In the genomic region with DNA sequence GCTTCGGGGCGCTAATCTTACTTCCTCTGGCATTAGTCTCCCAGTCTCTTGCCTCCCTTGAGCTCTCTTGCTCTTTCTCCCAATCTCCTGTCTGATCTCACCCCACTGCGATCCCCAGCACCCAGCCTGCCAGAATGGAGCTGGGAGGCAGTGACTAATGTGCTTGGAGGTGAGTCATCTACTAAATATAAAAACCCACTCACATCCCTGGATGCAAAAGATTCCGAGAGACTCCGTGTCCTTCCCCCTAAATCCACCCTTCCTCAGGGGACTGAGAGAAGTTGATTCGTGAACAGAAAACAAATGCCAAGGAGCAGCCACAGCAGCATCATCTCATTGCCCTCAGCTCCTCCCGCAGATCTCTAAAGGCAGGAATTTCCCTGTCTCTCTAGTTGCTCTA, we compare ENCODE assay signal across 13 cellular contexts. TPM values are rescaled to one million over a fixed set of nuclear protein-coding genes. Genes with fewer than 3 reads are reported as not detected.
DNase-seq lines count a peak whose midpoint lies in the region; ATAC-seq and TF ChIP-seq lines count a peak whose summit lies in the region.
"Had no signal": no experiment of that assay in that cellular context is flagged by ENCODE, and none has a peak within 500 bp of the region (broad histone marks: within the 10 kb centered on the region; RNA-seq: fewer than 3 reads in every experiment).

No MANE protein-coding gene starts in this region.

- no peaks in the 10 kb centered on the region for H3K9me3 Mint-ChIP-seq in activated T-cell treated with anti-CD3 and anti-CD28 coated beads, Interleukin-2, amount 50 U/mL, for 4 hours

- intact Hi-C loops in dorsolateral prefrontal cortex (cut with DNase I), result no loop called here

- no peaks in the 10 kb centered on the region for H3K4me1 Mint-ChIP-seq in activated T-cell treated with anti-CD3 and anti-CD28 coated beads, Interleukin-2, amount 50 U/mL, for 4 hours (ENCODE audit: low read depth)

- H3K4me3 Mint-ChIP-seq in activated T-cell treated with anti-CD3 and anti-CD28 coated beads, Interleukin-2, amount 50 U/mL, for 4 hours, result no peak overlapping the region

- no peak for TF ChIP-seq CTCF in dorsolateral prefrontal cortex (IDR thresholded peaks at IDR 0.05 in 54 of 56, conservative IDR thresholded peaks at IDR 0.05 in 2 of 56; ENCODE audit: low read depth in 1 of 56, partially characterized antibody in 56 of 56)

- H3K27ac ChIP-seq in dorsolateral prefrontal cortex, result peak overlapping the region in 32 of 59 donors; percentile 3 to 81 (median 50)
- H3K27ac ChIP-seq: pancreas had no signal

- peaks cover 24% of the 10 kb centered on the region for H3K27me3 Mint-ChIP-seq in activated T-cell treated with anti-CD3 and anti-CD28 coated beads, Interleukin-2, amount 50 U/mL, for 4 hours (ENCODE audit: low read depth)

- H3K27me3 ChIP-seq in dorsolateral prefrontal cortex, result peaks cover 0 to 15% (median 0%) of the 10 kb centered on the region in 45 donors
- H3K27me3 ChIP-seq: pancreas had no signal

- H3K36me3 Mint-ChIP-seq in activated T-cell treated with anti-CD3 and anti-CD28 coated beads, Interleukin-2, amount 50 U/mL, for 4 hours (ENCODE audit: insufficient read depth), result no peaks in the 10 kb centered on the region

- peak overlapping the region in 2 of 59 donors; percentile 5 to 10 for H3K4me3 ChIP-seq in dorsolateral prefrontal cortex
- H3K4me3 ChIP-seq: pancreas had no signal

- DNase-seq in AG20443 (ENCODE audit: low spot score) (peak; percentile 87), NCI-H446 treated with DMSO at 0.1 percent for 48 hours (lab: John Stamatoyannopoulos, UW) (peak; percentile 97), dorsolateral prefrontal cortex (peak in 6 of 10 donors; percentile 53 to 81 (median 60)), myocyte (ENCODE audit: low read depth) (peak; percentile 91)
- no peak for DNase-seq in activated T-cell treated with anti-CD3 and anti-CD28 coated beads, Interleukin-2, amount 50 U/mL, for 4 hours
- DNase-seq in stimulated activated CD4-positive, alpha-beta T cell treated with anti-CD3 and anti-CD28 coated beads, Interleukin-12 subunit alpha, Interleukin-12 subunit beta, amount 100 ng/mL, for 4 hours, result no peak
- DNase-seq: activated CD4-positive, alpha-beta T cell treated with anti-CD3 and anti-CD28 coated beads, Interleukin-2, amount 50 U/mL, for 4 hours; DMS 273 treated with DMSO at 0.1 percent for 48 hours; pancreas; stimulated activated naive CD8-positive, alpha-beta T cell treated with anti-CD3 and anti-CD28 coated beads, Interleukin-15, Interleukin-2, amounts not matched to agents 100 U/mL and 50 U/mL, for 24 hours had no signal

- ATAC-seq in activated T-cell treated with anti-CD3 and anti-CD28 coated beads, Interleukin-2, amount 50 U/mL, for 4 hours, result no peak
- ATAC-seq in HG03442 (IDR thresholded peaks at IDR 0.05; ENCODE audit: unreplicated experiment) (no peak), GM19463 (IDR thresholded peaks at IDR 0.05; ENCODE audit: unreplicated experiment) (no peak)
- ATAC-seq: stimulated activated naive CD8-positive, alpha-beta T cell treated with anti-CD3 and anti-CD28 coated beads, Interleukin-15, Interleukin-2, amounts not matched to agents 100 U/mL and 50 U/mL, for 24 hours had no signal

RNA-seq across cellular contexts. Expression of a gene that starts 45.7 kb away (rescaled TPM):
- total RNA-seq in dorsolateral prefrontal cortex, result 10 to 100 TPM in 5 of 120 experiments, 1 to 10 TPM in 115; 1.5 to 10.9 (median 5.5) TPM
- total RNA-seq in myocyte, result not detected in 2 replicates
- not detected for polyA plus RNA-seq in myocyte (2012)
- not detected for total RNA-seq in activated T-cell treated with anti-CD3 and anti-CD28 coated beads, Interleukin-2, amount 50 U/mL, for 4 hours
- total RNA-seq: NCI-H460 had no signal

Comparison
In these comparisons a context has a peak if more than half of its experiments do, and no peak if none do; other contexts are left out.
1. DNase-seq: peak in AG20443 (single experiment), NCI-H446 treated with DMSO at 0.1 percent for 48 hours (single experiment), dorsolateral prefrontal cortex (6 of 10) and myocyte (single experiment); none in activated T-cell treated with anti-CD3 and anti-CD28 coated beads, Interleukin-2, amount 50 U/mL, for 4 hours (single experiment) and stimulated activated CD4-positive, alpha-beta T cell treated with anti-CD3 and anti-CD28 coated beads, Interleukin-12 subunit alpha, Interleukin-12 subunit beta, amount 100 ng/mL, for 4 hours (single experiment).